In the genomic region with DNA sequence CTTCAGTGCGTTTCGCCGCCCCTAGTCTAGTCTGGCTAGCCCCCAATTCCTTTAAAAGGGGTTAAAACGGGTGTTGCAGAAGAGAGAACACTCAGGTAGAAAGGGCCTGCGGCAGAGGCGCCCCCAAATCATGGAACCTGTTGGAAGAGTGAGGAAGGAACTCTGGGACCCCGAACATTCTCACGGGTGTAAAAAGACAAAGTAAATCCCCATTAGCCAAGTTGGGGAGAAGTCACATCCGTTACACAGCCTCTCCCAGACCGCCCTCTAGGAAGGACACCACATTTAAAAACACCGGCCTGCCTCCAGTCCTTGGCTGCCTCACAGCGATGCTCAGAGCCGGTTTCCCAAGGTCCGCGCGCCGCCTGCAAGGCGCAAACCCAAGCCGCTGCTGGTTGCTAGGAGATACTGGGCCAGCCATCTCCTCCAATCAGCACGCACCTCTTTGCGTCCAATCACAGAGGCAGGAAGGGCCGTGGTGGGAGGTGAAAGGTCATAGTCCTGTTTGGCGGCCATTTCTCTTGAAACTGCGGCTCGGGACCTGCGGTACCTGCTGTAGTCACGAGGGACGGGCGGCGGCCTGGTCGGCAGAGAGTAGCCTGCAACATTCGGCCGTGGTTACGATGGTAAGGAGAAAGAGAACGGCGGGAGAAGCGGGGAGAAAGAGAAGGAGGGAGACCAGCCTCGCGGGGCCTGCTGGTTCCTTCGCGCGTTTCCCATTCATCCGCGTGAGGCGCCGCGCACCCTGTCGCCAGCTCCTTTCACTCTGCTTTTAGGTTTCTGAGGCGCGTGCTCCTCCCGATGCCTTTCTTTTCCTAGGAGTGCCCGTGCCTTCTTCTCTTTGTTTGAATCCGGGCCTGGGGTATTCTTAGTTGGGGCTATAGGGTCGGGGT, we compare ENCODE assay signal across 1 cellular context.
TF ChIP-seq lines count a peak whose summit lies in the region.

A gene (plus strand): TSS at position 502 of the 893 bp plus-strand sequence. CDS start 122 bp downstream, at position 624.

TF ChIP-seq in HepG2, 621 proteins besides CTCF, POLR2A, EP300 and RAD21 (continued from another document and continues in another):
- TF ChIP-seq ZBTB38 (CRISPR knock-in tag; IDR thresholded peaks at IDR 0.05): 0 out of 2 replicates have a peak, but pooled peaks have one; percentile 57
- no peak for TF ChIP-seq ADNP (CRISPR knock-in tag; IDR thresholded peaks at IDR 0.05)
- TF ChIP-seq SUZ12 (IDR thresholded peaks at IDR 0.05; ENCODE audit: low read depth, low read length): no peak
- TF ChIP-seq FOXK1 (CRISPR knock-in tag; IDR thresholded peaks at IDR 0.05; ENCODE audit: borderline replicate concordance, low read depth): peak; percentile 92
- peak; percentile 79; the same call in 1 of the 2 replicates for TF ChIP-seq ZFP36L2 (CRISPR knock-in tag; IDR thresholded peaks at IDR 0.05)
- TF ChIP-seq ZBTB7B (CRISPR knock-in tag; IDR thresholded peaks at IDR 0.05): no peak
- TF ChIP-seq, protein P1, sequence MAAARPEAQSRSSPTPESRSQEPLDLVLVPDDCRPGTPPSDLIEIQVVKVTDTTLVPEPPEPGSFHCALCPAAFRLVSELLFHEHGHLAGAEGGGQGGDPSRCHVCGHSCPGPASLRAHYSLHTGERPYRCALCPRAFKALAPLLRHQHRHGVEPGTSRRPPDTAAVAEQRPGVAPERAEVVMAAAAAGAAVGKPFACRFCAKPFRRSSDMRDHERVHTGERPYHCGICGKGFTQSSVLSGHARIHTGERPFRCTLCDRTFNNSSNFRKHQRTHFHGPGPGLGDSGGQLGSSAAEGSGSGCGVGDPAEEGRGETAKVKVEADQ (CRISPR knock-in tag; IDR thresholded peaks at IDR 0.05; ENCODE audit: borderline replicate concordance): no peak; the same call in 1 of the 2 replicates
- TF ChIP-seq PCBP1 (IDR thresholded peaks at IDR 0.05; ENCODE audit: borderline replicate concordance, low read depth, low read length): peak; percentile 79; the same call in 1 of the 2 replicates
- TF ChIP-seq ZBTB20 (CRISPR knock-in tag; IDR thresholded peaks at IDR 0.05; ENCODE audit: borderline replicate concordance, low read depth): peak; percentile 80; the same call in 1 of the 2 replicates
- TF ChIP-seq ZNF598 (CRISPR knock-in tag; IDR thresholded peaks at IDR 0.05; ENCODE audit: borderline replicate concordance): peak; percentile 62; the same call in 1 of the 2 replicates
- no peak for TF ChIP-seq MED8 (CRISPR knock-in tag; IDR thresholded peaks at IDR 0.05; ENCODE audit: insufficient replicate concordance)
- TF ChIP-seq, protein P2, sequence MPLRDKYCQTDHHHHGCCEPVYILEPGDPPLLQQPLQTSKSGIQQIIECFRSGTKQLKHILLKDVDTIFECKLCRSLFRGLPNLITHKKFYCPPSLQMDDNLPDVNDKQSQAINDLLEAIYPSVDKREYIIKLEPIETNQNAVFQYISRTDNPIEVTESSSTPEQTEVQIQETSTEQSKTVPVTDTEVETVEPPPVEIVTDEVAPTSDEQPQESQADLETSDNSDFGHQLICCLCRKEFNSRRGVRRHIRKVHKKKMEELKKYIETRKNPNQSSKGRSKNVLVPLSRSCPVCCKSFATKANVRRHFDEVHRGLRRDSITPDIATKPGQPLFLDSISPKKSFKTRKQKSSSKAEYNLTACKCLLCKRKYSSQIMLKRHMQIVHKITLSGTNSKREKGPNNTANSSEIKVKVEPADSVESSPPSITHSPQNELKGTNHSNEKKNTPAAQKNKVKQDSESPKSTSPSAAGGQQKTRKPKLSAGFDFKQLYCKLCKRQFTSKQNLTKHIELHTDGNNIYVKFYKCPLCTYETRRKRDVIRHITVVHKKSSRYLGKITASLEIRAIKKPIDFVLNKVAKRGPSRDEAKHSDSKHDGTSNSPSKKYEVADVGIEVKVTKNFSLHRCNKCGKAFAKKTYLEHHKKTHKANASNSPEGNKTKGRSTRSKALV (CRISPR knock-in tag; IDR thresholded peaks at IDR 0.05): peak; percentile 45; the same call in 1 of the 2 replicates
- TF ChIP-seq ZNF101 (CRISPR knock-in tag; IDR thresholded peaks at IDR 0.05; ENCODE audit: borderline replicate concordance, low read depth): no peak
- no peak for TF ChIP-seq MBNL3 (CRISPR knock-in tag; conservative IDR thresholded peaks at IDR 0.05)
- peak; percentile 81 for TF ChIP-seq HOXA5 (CRISPR knock-in tag; IDR thresholded peaks at IDR 0.05)
- TF ChIP-seq CENPT (CRISPR knock-in tag; IDR thresholded peaks at IDR 0.05; ENCODE audit: low read depth): no peak
- TF ChIP-seq ZBTB42 (CRISPR knock-in tag; IDR thresholded peaks at IDR 0.05): no peak
- 0 out of 2 replicates have a peak, but pooled peaks have one; percentile 56 for TF ChIP-seq ZNF552 (CRISPR knock-in tag; IDR thresholded peaks at IDR 0.05; ENCODE audit: borderline replicate concordance)
- no peak for TF ChIP-seq FOXM1 (CRISPR knock-in tag; IDR thresholded peaks at IDR 0.05)
- TF ChIP-seq PPARG (CRISPR knock-in tag; conservative IDR thresholded peaks at IDR 0.05): peak; percentile 84
- TF ChIP-seq ZNF878 (CRISPR knock-in tag; IDR thresholded peaks at IDR 0.05): no peak
- TF ChIP-seq CCAR2 (optimal IDR thresholded peaks at IDR 0.05; ENCODE audit: low read depth, low read length): no peak
- TF ChIP-seq, protein P3, sequence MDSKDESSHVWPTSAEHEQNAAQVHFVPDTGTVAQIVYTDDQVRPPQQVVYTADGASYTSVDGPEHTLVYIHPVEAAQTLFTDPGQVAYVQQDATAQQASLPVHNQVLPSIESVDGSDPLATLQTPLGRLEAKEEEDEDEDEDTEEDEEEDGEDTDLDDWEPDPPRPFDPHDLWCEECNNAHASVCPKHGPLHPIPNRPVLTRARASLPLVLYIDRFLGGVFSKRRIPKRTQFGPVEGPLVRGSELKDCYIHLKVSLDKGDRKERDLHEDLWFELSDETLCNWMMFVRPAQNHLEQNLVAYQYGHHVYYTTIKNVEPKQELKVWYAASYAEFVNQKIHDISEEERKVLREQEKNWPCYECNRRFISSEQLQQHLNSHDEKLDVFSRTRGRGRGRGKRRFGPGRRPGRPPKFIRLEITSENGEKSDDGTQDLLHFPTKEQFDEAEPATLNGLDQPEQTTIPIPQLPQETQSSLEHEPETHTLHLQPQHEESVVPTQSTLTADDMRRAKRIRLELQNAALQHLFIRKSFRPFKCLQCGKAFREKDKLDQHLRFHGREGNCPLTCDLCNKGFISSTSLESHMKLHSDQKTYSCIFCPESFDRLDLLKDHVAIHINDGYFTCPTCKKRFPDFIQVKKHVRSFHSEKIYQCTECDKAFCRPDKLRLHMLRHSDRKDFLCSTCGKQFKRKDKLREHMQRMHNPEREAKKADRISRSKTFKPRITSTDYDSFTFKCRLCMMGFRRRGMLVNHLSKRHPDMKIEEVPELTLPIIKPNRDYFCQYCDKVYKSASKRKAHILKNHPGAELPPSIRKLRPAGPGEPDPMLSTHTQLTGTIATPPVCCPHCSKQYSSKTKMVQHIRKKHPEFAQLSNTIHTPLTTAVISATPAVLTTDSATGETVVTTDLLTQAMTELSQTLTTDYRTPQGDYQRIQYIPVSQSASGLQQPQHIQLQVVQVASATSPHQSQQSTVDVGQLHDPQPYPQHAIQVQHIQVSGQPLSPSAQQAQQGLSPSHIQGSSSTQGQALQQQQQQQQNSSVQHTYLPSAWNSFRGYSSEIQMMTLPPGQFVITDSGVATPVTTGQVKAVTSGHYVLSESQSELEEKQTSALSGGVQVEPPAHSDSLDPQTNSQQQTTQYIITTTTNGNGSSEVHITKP (CRISPR knock-in tag; IDR thresholded peaks at IDR 0.05; ENCODE audit: low read depth): no peak
- TF ChIP-seq EZH2 (conservative IDR thresholded peaks at IDR 0.05; ENCODE audit: low read depth, low read length): no peak
- no peak for TF ChIP-seq ZMYM2 (CRISPR knock-in tag; IDR thresholded peaks at IDR 0.05)
- peak; percentile 78 for TF ChIP-seq HDAC2 (CRISPR knock-in tag; IDR thresholded peaks at IDR 0.05)
- peak; percentile 25; the same call in 1 of the 2 replicates for TF ChIP-seq MED1 (CRISPR knock-in tag; IDR thresholded peaks at IDR 0.05)
- TF ChIP-seq, protein P4, sequence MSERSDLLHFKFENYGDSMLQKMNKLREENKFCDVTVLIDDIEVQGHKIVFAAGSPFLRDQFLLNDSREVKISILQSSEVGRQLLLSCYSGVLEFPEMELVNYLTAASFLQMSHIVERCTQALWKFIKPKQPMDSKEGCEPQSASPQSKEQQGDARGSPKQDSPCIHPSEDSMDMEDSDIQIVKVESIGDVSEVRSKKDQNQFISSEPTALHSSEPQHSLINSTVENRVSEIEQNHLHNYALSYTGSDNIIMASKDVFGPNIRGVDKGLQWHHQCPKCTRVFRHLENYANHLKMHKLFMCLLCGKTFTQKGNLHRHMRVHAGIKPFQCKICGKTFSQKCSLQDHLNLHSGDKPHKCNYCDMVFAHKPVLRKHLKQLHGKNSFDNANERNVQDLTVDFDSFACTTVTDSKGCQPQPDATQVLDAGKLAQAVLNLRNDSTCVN (CRISPR knock-in tag; IDR thresholded peaks at IDR 0.05; ENCODE audit: borderline replicate concordance): no peak
- TF ChIP-seq ZNF839 (CRISPR knock-in tag; IDR thresholded peaks at IDR 0.05; ENCODE audit: borderline replicate concordance): no peak; the same call in 1 of the 2 replicates
- no peak for TF ChIP-seq PCBP2 (optimal IDR thresholded peaks at IDR 0.05; ENCODE audit: low read depth, low read length, poor library complexity, severe bottlenecking)
- TF ChIP-seq, protein P5, sequence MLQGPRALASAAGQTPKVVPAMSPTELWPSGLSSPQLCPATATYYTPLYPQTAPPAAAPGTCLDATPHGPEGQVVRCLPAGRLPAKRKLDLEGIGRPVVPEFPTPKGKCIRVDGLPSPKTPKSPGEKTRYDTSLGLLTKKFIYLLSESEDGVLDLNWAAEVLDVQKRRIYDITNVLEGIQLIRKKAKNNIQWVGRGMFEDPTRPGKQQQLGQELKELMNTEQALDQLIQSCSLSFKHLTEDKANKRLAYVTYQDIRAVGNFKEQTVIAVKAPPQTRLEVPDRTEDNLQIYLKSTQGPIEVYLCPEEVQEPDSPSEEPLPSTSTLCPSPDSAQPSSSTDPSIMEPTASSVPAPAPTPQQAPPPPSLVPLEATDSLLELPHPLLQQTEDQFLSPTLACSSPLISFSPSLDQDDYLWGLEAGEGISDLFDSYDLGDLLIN (CRISPR knock-in tag; IDR thresholded peaks at IDR 0.05; ENCODE audit: borderline replicate concordance): peak; percentile 11; the same call in 1 of the 2 replicates
- TF ChIP-seq THAP11 (CRISPR knock-in tag; IDR thresholded peaks at IDR 0.05): peak; percentile 94
- peak; percentile 40; the same call in 1 of the 2 replicates for TF ChIP-seq GATAD2A (CRISPR knock-in tag; IDR thresholded peaks at IDR 0.05)
- TF ChIP-seq PRPF4 (IDR thresholded peaks at IDR 0.05; ENCODE audit: low read depth, low read length, poor library complexity, severe bottlenecking): no peak
- no peak for TF ChIP-seq ZNF746 (CRISPR knock-in tag; IDR thresholded peaks at IDR 0.05)
- peak; percentile 64 for TF ChIP-seq ZNF274 (CRISPR knock-in tag; IDR thresholded peaks at IDR 0.05)
- TF ChIP-seq, protein P6, sequence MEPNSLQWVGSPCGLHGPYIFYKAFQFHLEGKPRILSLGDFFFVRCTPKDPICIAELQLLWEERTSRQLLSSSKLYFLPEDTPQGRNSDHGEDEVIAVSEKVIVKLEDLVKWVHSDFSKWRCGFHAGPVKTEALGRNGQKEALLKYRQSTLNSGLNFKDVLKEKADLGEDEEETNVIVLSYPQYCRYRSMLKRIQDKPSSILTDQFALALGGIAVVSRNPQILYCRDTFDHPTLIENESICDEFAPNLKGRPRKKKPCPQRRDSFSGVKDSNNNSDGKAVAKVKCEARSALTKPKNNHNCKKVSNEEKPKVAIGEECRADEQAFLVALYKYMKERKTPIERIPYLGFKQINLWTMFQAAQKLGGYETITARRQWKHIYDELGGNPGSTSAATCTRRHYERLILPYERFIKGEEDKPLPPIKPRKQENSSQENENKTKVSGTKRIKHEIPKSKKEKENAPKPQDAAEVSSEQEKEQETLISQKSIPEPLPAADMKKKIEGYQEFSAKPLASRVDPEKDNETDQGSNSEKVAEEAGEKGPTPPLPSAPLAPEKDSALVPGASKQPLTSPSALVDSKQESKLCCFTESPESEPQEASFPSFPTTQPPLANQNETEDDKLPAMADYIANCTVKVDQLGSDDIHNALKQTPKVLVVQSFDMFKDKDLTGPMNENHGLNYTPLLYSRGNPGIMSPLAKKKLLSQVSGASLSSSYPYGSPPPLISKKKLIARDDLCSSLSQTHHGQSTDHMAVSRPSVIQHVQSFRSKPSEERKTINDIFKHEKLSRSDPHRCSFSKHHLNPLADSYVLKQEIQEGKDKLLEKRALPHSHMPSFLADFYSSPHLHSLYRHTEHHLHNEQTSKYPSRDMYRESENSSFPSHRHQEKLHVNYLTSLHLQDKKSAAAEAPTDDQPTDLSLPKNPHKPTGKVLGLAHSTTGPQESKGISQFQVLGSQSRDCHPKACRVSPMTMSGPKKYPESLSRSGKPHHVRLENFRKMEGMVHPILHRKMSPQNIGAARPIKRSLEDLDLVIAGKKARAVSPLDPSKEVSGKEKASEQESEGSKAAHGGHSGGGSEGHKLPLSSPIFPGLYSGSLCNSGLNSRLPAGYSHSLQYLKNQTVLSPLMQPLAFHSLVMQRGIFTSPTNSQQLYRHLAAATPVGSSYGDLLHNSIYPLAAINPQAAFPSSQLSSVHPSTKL (CRISPR knock-in tag; IDR thresholded peaks at IDR 0.05): peak; percentile 66
- TF ChIP-seq ATAD3A (CRISPR knock-in tag; IDR thresholded peaks at IDR 0.05): no peak
- TF ChIP-seq RARA (CRISPR knock-in tag; IDR thresholded peaks at IDR 0.05): peak; percentile 66
- TF ChIP-seq ELF3 (CRISPR knock-in tag; IDR thresholded peaks at IDR 0.05): peak; percentile 33; the same call in 1 of the 2 replicates
- no peak for TF ChIP-seq TBP (CRISPR knock-in tag; IDR thresholded peaks at IDR 0.05)
- peak; percentile 67 for TF ChIP-seq SIN3B (IDR thresholded peaks at IDR 0.05; ENCODE audit: low read length)
- TF ChIP-seq, protein P7, sequence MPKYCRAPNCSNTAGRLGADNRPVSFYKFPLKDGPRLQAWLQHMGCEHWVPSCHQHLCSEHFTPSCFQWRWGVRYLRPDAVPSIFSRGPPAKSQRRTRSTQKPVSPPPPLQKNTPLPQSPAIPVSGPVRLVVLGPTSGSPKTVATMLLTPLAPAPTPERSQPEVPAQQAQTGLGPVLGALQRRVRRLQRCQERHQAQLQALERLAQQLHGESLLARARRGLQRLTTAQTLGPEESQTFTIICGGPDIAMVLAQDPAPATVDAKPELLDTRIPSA (CRISPR knock-in tag; IDR thresholded peaks at IDR 0.05; ENCODE audit: borderline replicate concordance): no peak
- TF ChIP-seq YY1 (IDR thresholded peaks at IDR 0.05; ENCODE audit: insufficient read depth, insufficient replicate concordance, low read depth, low read length): peak; percentile 98
- TF ChIP-seq SRF (IDR thresholded peaks at IDR 0.05; ENCODE audit: low read depth, low read length): no peak
- peak; percentile 76 for TF ChIP-seq BRD4 (CRISPR knock-in tag; IDR thresholded peaks at IDR 0.05)
- TF ChIP-seq ZNF761 (CRISPR knock-in tag; conservative IDR thresholded peaks at IDR 0.05): no peak
- TF ChIP-seq NFKBIZ (CRISPR knock-in tag; IDR thresholded peaks at IDR 0.05): no peak
- TF ChIP-seq SP2 (CRISPR knock-in tag; IDR thresholded peaks at IDR 0.05): no peak
